ENCODE assay signal across 9 cellular contexts in genomic region chr2:237774811-237775553, GRCh38. TPM values are rescaled to one million over a fixed set of nuclear protein-coding genes. Genes with fewer than 3 reads are reported as not detected.
A peak's percentile ranks its signal among the peaks of the same experiment; 100 is the strongest.
DNase-seq lines count a peak whose midpoint lies in the region; ATAC-seq and TF ChIP-seq lines count a peak whose summit lies in the region.
"Had no signal": no experiment of that assay in that cellular context is flagged by ENCODE, and none has a peak within 500 bp of the region (broad histone marks: within the 10 kb centered on the region; RNA-seq: fewer than 3 reads in every experiment).

No MANE protein-coding gene starts in this region.

- DNase-seq in GF-D8 (lab: John Stamatoyannopoulos, UW) (peak; percentile 7), OCI-M1 (lab: John Stamatoyannopoulos, UW) (peak; percentile 66), glutamatergic neuron (peak; percentile 57), renal cortical epithelial cell (ENCODE audit: low read depth) (peak; percentile 50)

- no peaks in the 10 kb centered on the region for H3K9me3 Mint-ChIP-seq in activated T-helper 17 cell treated with anti-CD3 and anti-CD28 coated beads, Interleukin-2, amount 50 U/mL, for 72 hours
- H3K9me3 Mint-ChIP-seq in glutamatergic neuron (ENCODE audit: unreplicated experiment) = peaks cover 4% of the 10 kb centered on the region

- H3K4me1 Mint-ChIP-seq in activated T-helper 17 cell treated with anti-CD3 and anti-CD28 coated beads, Interleukin-2, amount 50 U/mL, for 72 hours = peaks cover 5% of the 10 kb centered on the region
- H3K4me1 Mint-ChIP-seq in glutamatergic neuron (ENCODE audit: low read depth, unreplicated experiment) = no peaks in the 10 kb centered on the region

- peak; percentile 86 for TF ChIP-seq CTCF in glutamatergic neuron (IDR thresholded peaks at IDR 0.05; ENCODE audit: partially characterized antibody, unreplicated experiment)

- H3K27me3 Mint-ChIP-seq in activated T-helper 17 cell treated with anti-CD3 and anti-CD28 coated beads, Interleukin-2, amount 50 U/mL, for 72 hours = no peaks in the 10 kb centered on the region
- H3K27me3 Mint-ChIP-seq in glutamatergic neuron (ENCODE audit: unreplicated experiment) = peaks cover 2% of the 10 kb centered on the region
- H3K27me3 Mint-ChIP-seq: activated naive CD8-positive, alpha-beta T cell had no signal

- peak overlapping the region; percentile 89 for H3K27ac Mint-ChIP-seq in activated T-helper 17 cell treated with anti-CD3 and anti-CD28 coated beads, Interleukin-2, amount 50 U/mL, for 72 hours
- peak overlapping the region; percentile 68 for H3K27ac Mint-ChIP-seq in glutamatergic neuron (ENCODE audit: unreplicated experiment)
- H3K27ac Mint-ChIP-seq: activated naive CD8-positive, alpha-beta T cell had no signal

- peaks cover 100% of the 10 kb centered on the region for H3K36me3 Mint-ChIP-seq in activated T-helper 17 cell treated with anti-CD3 and anti-CD28 coated beads, Interleukin-2, amount 50 U/mL, for 72 hours (ENCODE audit: low read depth)
- no peaks in the 10 kb centered on the region for H3K36me3 Mint-ChIP-seq in glutamatergic neuron (ENCODE audit: unreplicated experiment)

- H3K4me3 Mint-ChIP-seq in activated T-helper 17 cell treated with anti-CD3 and anti-CD28 coated beads, Interleukin-2, amount 50 U/mL, for 72 hours = no peak overlapping the region
- H3K4me3 Mint-ChIP-seq in glutamatergic neuron (ENCODE audit: unreplicated experiment) = no peak overlapping the region
- H3K4me3 Mint-ChIP-seq: activated naive CD8-positive, alpha-beta T cell had no signal

- ATAC-seq in HG03442 (IDR thresholded peaks at IDR 0.05; ENCODE audit: unreplicated experiment) (peak; percentile 50), HG02571 (IDR thresholded peaks at IDR 0.05; ENCODE audit: unreplicated experiment) (no peak), GM18870 (IDR thresholded peaks at IDR 0.05; ENCODE audit: unreplicated experiment) (no peak)
- ATAC-seq in activated T-helper 17 cell treated with anti-CD3 and anti-CD28 coated beads, Interleukin-2, amount 50 U/mL, for 72 hours (replicated peaks) = peak; percentile 79

RNA-seq across cellular contexts. Expression of gene RBM44, which starts 23.6 kb away (rescaled TPM):
- 1 to 10 TPM; 2.1 to 3.9 TPM for total RNA-seq in activated T-helper 17 cell treated with anti-CD3 and anti-CD28 coated beads, Interleukin-2, amount 50 U/mL, for 72 hours
- total RNA-seq in glutamatergic neuron (ENCODE audit: unreplicated experiment) (1.3 TPM), renal cortical epithelial cell (0.30 and 0.35 TPM in 2 replicates)

Comparison
In these comparisons a context has a peak if more than half of its experiments do, and no peak if none do; other contexts are left out.
1. DNase-seq: peak in every context shown above with its lines; median percentile 66 in OCI-M1; 57 in glutamatergic neuron; 50 in renal cortical epithelial cell; 7 in GF-D8.
2. ATAC-seq: peak in HG03442 (single experiment) and activated T-helper 17 cell treated with anti-CD3 and anti-CD28 coated beads, Interleukin-2, amount 50 U/mL, for 72 hours (single experiment); none in HG02571 (single experiment) and GM18870 (single experiment).